ENCODE assay signal across 32 cellular contexts in genomic region chr1:12428334-12428733, GRCh38.
"Had no signal": no experiment of that assay in that cellular context is flagged by ENCODE, and none has a peak within 500 bp of the region (broad histone marks: within the 10 kb centered on the region; RNA-seq: fewer than 3 reads in every experiment).

No MANE protein-coding gene starts in this region.

- H3K36me3 ChIP-seq: adrenal gland, breast epithelium had no signal

- H3K27ac Mint-ChIP-seq: activated CD4-positive, alpha-beta T cell treated with anti-CD3 and anti-CD28 coated beads, Interleukin-2, amount 10 ng/mL, durations not matched to agents 24 days and 14 days; activated CD8-positive, alpha-beta T cell treated with anti-CD3 and anti-CD28 coated beads for 36 hours; activated naive CD4-positive, alpha-beta T cell treated with anti-CD3 and anti-CD28 coated beads for 36 hours; activated naive CD4-positive, alpha-beta T cell treated with anti-CD3 and anti-CD28 coated beads, Interleukin-2, amount 50 U/mL, for 72 hours; activated T-cell treated with anti-CD3 and anti-CD28 coated beads, Interleukin-2, amount 50 U/mL, for 72 hours; activated T-helper 17 cell treated with anti-CD3 and anti-CD28 coated beads, Interleukin-2, amount 50 U/mL, for 72 hours; T-helper 2 cell treated with Interferon-gamma antibody and Interleukin-4, amounts not matched to agents 5 μg/mL and 100 μg/mL, for 36 hours had no signal

- H3K4me3 Mint-ChIP-seq: activated CD4-positive, alpha-beta T cell treated with anti-CD3 and anti-CD28 coated beads, Interleukin-2, amount 10 ng/mL, durations not matched to agents 24 days and 14 days; activated CD8-positive, alpha-beta T cell treated with anti-CD3 and anti-CD28 coated beads for 36 hours; activated naive CD4-positive, alpha-beta T cell treated with anti-CD3 and anti-CD28 coated beads for 36 hours; activated T-cell treated with anti-CD3 and anti-CD28 coated beads, Interleukin-2, amount 50 U/mL, for 72 hours; activated T-helper 17 cell treated with anti-CD3 and anti-CD28 coated beads, Interleukin-2, amount 50 U/mL, for 72 hours; T-helper 2 cell treated with Interferon-gamma antibody and Interleukin-4, amounts not matched to agents 5 μg/mL and 100 μg/mL, for 36 hours had no signal

- DNase-seq: activated CD4-positive, alpha-beta T cell treated with anti-CD3 and anti-CD28 coated beads, Interleukin-2, amount 10 ng/mL, durations not matched to agents 24 days and 14 days; activated CD4-positive, alpha-beta T cell treated with anti-CD3 and anti-CD28 coated beads, Interleukin-2, amount 50 U/mL, for 4 hours; activated CD8-positive, alpha-beta T cell treated with anti-CD3 and anti-CD28 coated beads for 36 hours; activated effector memory CD4-positive, alpha-beta T cell treated with anti-CD3 and anti-CD28 coated beads, Interleukin-2, amount 50 U/mL, for 16 hours; activated naive CD4-positive, alpha-beta T cell treated with anti-CD3 and anti-CD28 coated beads for 36 hours; activated T-cell treated with anti-CD3 and anti-CD28 coated beads, Interleukin-2, amount 50 U/mL, for 1 hour; activated T-cell treated with anti-CD3 and anti-CD28 coated beads, Interleukin-2, amount 50 U/mL, for 72 hours; adrenal gland; body of pancreas; Kasumi-1; KG1; MG63; MV-4-11; NCI-H1092; NCI-H1436 treated with DMSO at 0.1 percent for 48 hours; NCI-H1694 treated with DMSO at 0.1 percent for 48 hours; NCI-H2029; NCI-H510A; NCI-H526; NCI-H748 treated with DMSO at 0.1 percent for 48 hours; NK-92 treated with Interleukin-12 subunit alpha and Interleukin-12 subunit beta, amount 100 ng/mL, for 24 hours; PC-3; SW 1271 had no signal

- H3K27ac ChIP-seq: adrenal gland, body of pancreas, breast epithelium, RWPE1 had no signal

- H3K9me3 ChIP-seq: adrenal gland, body of pancreas, breast epithelium, MG63 had no signal

- H3K4me3 ChIP-seq: adrenal gland, body of pancreas, breast epithelium, MG63 had no signal

- H3K27me3 Mint-ChIP-seq: activated CD4-positive, alpha-beta T cell treated with anti-CD3 and anti-CD28 coated beads, Interleukin-2, amount 10 ng/mL, durations not matched to agents 24 days and 14 days; activated CD8-positive, alpha-beta T cell treated with anti-CD3 and anti-CD28 coated beads for 36 hours; activated T-helper 17 cell treated with anti-CD3 and anti-CD28 coated beads, Interleukin-2, amount 50 U/mL, for 72 hours had no signal

- H3K4me1 ChIP-seq: breast epithelium had no signal

- H3K27me3 ChIP-seq: adrenal gland, body of pancreas, breast epithelium, MG63 had no signal

- ATAC-seq: activated CD8-positive, alpha-beta T cell treated with anti-CD3 and anti-CD28 coated beads for 36 hours; activated naive CD4-positive, alpha-beta T cell treated with anti-CD3 and anti-CD28 coated beads, Interleukin-2, amount 50 U/mL, for 72 hours; activated T-cell treated with anti-CD3 and anti-CD28 coated beads, Interleukin-2, amount 50 U/mL, for 72 hours; activated T-helper 17 cell treated with anti-CD3 and anti-CD28 coated beads, Interleukin-2, amount 50 U/mL, for 72 hours; body of pancreas; PC-3; Right ventricle myocardium inferior had no signal

- H3K4me1 Mint-ChIP-seq: activated T-helper 17 cell treated with anti-CD3 and anti-CD28 coated beads, Interleukin-2, amount 50 U/mL, for 72 hours had no signal

- H3K9me3 Mint-ChIP-seq: activated CD4-positive, alpha-beta T cell treated with anti-CD3 and anti-CD28 coated beads, Interleukin-2, amount 10 ng/mL, durations not matched to agents 24 days and 14 days; activated CD8-positive, alpha-beta T cell treated with anti-CD3 and anti-CD28 coated beads for 36 hours; activated naive CD4-positive, alpha-beta T cell treated with anti-CD3 and anti-CD28 coated beads for 36 hours; activated naive CD4-positive, alpha-beta T cell treated with anti-CD3 and anti-CD28 coated beads, Interleukin-2, amount 50 U/mL, for 72 hours; activated T-cell treated with anti-CD3 and anti-CD28 coated beads, Interleukin-2, amount 50 U/mL, for 72 hours; activated T-helper 17 cell treated with anti-CD3 and anti-CD28 coated beads, Interleukin-2, amount 50 U/mL, for 72 hours; T-helper 2 cell treated with Interferon-gamma antibody and Interleukin-4, amounts not matched to agents 5 μg/mL and 100 μg/mL, for 36 hours had no signal

- FAIRE-seq: astrocyte, RCC 7860, TTC549 had no signal
